ENCODE assay signal across 1 cellular context in genomic region chr4:15158410-15159091, GRCh38.
A peak's percentile ranks its signal among the peaks of the same experiment; 100 is the strongest.
TF ChIP-seq lines count a peak whose summit lies in the region.

No MANE protein-coding gene starts in this region.

TF ChIP-seq in H1, 55 proteins besides CTCF, POLR2A, EP300 and RAD21:
- TF ChIP-seq TAF7 (optimal IDR thresholded peaks at IDR 0.05; ENCODE audit: borderline replicate concordance, low read depth, low read length) (no peak), SRF (IDR thresholded peaks at IDR 0.05; ENCODE audit: low read depth, low read length) (no peak), KDM1A (IDR thresholded peaks at IDR 0.05; ENCODE audit: borderline replicate concordance, low read length) (no peak), MAFK (IDR thresholded peaks at IDR 0.05; ENCODE audit: low read depth, low read length) (peak; percentile 74; the same call in 1 of the 2 replicates), POU5F1 (IDR thresholded peaks at IDR 0.05; ENCODE audit: low read depth, low read length) (no peak), SAP30 (IDR thresholded peaks at IDR 0.05; ENCODE audit: insufficient read depth, insufficient replicate concordance, low read length) (no peak), POLR2AphosphoS5 (IDR thresholded peaks at IDR 0.05; ENCODE audit: low read depth, low read length) (no peak), JUND (IDR thresholded peaks at IDR 0.05; ENCODE audit: low read length) (0 out of 2 replicates have a peak, but pooled peaks have one; percentile 14), SIN3A (conservative IDR thresholded peaks at IDR 0.05 in 1 of 2, IDR thresholded peaks at IDR 0.05 in 1 of 2; ENCODE audit: low read depth in 1 of 2, low read length in 2 of 2) (no peak), NANOG (IDR thresholded peaks at IDR 0.05; ENCODE audit: insufficient read depth, low read depth, low read length, poor library complexity, severe bottlenecking) (no peak), RNF2 (IDR thresholded peaks at IDR 0.05; ENCODE audit: borderline replicate concordance, low read depth, low read length, missing control alignments, poor library complexity, severe bottlenecking) (no peak), ATF2 (IDR thresholded peaks at IDR 0.05; ENCODE audit: low read length) (no peak), GABPA (IDR thresholded peaks at IDR 0.05; ENCODE audit: borderline replicate concordance, insufficient read depth, low read length) (no peak), FOSL1 (IDR thresholded peaks at IDR 0.05; ENCODE audit: insufficient read depth, low read depth, low read length) (no peak), SP1 (IDR thresholded peaks at IDR 0.05; ENCODE audit: low read depth, low read length) (no peak), MAX (IDR thresholded peaks at IDR 0.05) (no peak), NRF1 (IDR thresholded peaks at IDR 0.05; ENCODE audit: low read depth, low read length) (no peak), TCF12 (IDR thresholded peaks at IDR 0.05; ENCODE audit: low read depth, low read length) (no peak), TAF1 (IDR thresholded peaks at IDR 0.05; ENCODE audit: low read depth, low read length) (no peak), RXRA (IDR thresholded peaks at IDR 0.05; ENCODE audit: insufficient read depth, low read depth, low read length) (no peak), KDM5A (IDR thresholded peaks at IDR 0.05; ENCODE audit: low read length) (no peak), ZNF274 (IDR thresholded peaks at IDR 0.05; ENCODE audit: borderline replicate concordance, extremely low read depth, low read length) (no peak), YY1 (IDR thresholded peaks at IDR 0.05; ENCODE audit: low read depth, low read length) (peak; percentile 54; the same call in 1 of the 2 replicates), BACH1 (IDR thresholded peaks at IDR 0.05; ENCODE audit: low read length) (peak; percentile 93)
